ENCODE assay signal across 26 cellular contexts in genomic region chr7:84900215-84900614, GRCh38.
"Had no signal": no experiment of that assay in that cellular context is flagged by ENCODE, and none has a peak within 500 bp of the region (broad histone marks: within the 10 kb centered on the region; RNA-seq: fewer than 3 reads in every experiment).

No MANE protein-coding gene starts in this region.

- H3K27me3 ChIP-seq: hepatocyte, right lobe of liver, upper lobe of left lung had no signal

- FAIRE-seq: astrocyte had no signal

- H3K36me3 ChIP-seq: lower lobe of right lung, right lobe of liver, upper lobe of left lung had no signal

- H3K9me3 ChIP-seq: lower lobe of right lung, mucosa of descending colon, right lobe of liver, upper lobe of left lung had no signal

- H3K4me2 ChIP-seq: hepatocyte, smooth muscle cell had no signal

- H3K27ac ChIP-seq: hepatocyte, lower lobe of right lung, right lobe of liver, upper lobe of left lung had no signal

- H2AFZ ChIP-seq: hepatocyte had no signal

- DNase-seq: activated CD4-positive, alpha-beta T cell treated with anti-CD3 and anti-CD28 coated beads for 1 hour; activated CD4-positive, alpha-beta T cell treated with anti-CD3 and anti-CD28 coated beads, Interleukin-2, amount 50 U/mL, for 1 hour; activated CD8-positive, alpha-beta T cell treated with anti-CD3 and anti-CD28 coated beads, Interleukin-2, amount 10 ng/mL, durations not matched to agents 7 days and 5 days; activated naive CD4-positive, alpha-beta T cell; activated naive CD8-positive, alpha-beta T cell treated with anti-CD3 and anti-CD28 coated beads for 36 hours; activated T-cell treated with anti-CD3 and anti-CD28 coated beads, Interleukin-2, amount 50 U/mL, for 1 hour; central memory CD4-positive, alpha-beta T cell; effector memory CD4-positive, alpha-beta T cell; foreskin melanocyte; glutamatergic neuron; immature natural killer cell; lower lobe of right lung; mesendoderm; mucosa of descending colon; naive B cell; occipital lobe; right lobe of liver; stimulated activated CD4-positive, alpha-beta T cell treated with anti-CD3 and anti-CD28 coated beads, Interleukin-15, amount 100 ng/mL, for 24 hours; stimulated activated naive CD4-positive, alpha-beta T cell treated with Interleukin-2 at 50 U/mL for 16 hours; upper lobe of left lung had no signal

- H3K79me2 ChIP-seq: hepatocyte had no signal

- ATAC-seq: activated CD8-positive, alpha-beta T cell treated with anti-CD3 and anti-CD28 coated beads, Interleukin-2, amount 10 ng/mL, durations not matched to agents 7 days and 5 days; activated T-helper 17 cell treated with anti-CD3 and anti-CD28 coated beads, Interleukin-2, amount 50 U/mL, for 72 hours; esophagus mucosa; left lobe of liver; lower lobe of right lung; mucosa of descending colon; right lobe of liver had no signal

- H3K4me1 ChIP-seq: lower lobe of right lung, right lobe of liver, upper lobe of left lung had no signal

- H3K4me3 ChIP-seq: hepatocyte, lower lobe of right lung, mucosa of descending colon, right lobe of liver, smooth muscle cell, upper lobe of left lung had no signal
